In the genomic region with DNA sequence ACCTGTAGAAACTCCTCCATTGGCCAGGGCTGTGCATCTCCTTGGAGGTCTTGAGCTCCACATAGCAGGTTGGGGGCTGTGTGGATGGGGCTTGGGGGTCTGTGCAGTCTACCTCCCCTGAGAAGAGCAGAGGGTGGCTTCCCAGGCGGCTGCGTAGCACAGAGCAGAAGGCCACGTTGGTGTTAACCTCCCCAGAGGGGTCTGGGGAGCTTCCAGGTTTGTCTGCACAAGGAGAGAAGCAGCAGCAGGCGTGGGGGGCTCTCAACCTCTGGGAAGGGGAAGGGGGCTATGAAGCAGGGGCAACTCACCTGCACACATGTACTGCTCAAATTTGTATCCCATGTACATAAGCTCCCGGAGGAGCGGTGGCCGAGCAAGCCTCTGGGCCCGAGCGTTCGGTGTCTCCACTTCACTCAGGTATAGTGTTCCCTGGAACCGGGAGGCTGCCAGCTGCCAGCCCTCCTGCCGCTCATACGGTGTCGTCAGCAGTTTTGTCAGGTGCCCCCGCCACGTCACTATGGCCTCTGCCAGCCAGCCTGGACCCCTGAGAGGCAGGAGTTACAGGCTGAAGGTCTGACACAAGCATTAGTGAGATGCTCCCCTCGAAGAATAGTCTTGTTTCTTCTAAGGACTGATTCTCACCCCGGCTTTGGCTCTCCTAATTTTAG, we compare ENCODE assay signal across 8 cellular contexts. TPM values are rescaled to one million over a fixed set of nuclear protein-coding genes. Genes with fewer than 3 reads are reported as not detected.
DNase-seq lines count a peak whose midpoint lies in the region; ATAC-seq and TF ChIP-seq lines count a peak whose summit lies in the region.

No MANE protein-coding gene starts in this region.

- H3K27me3 ChIP-seq in HAP-1 (ENCODE audit: low read depth) (no peaks in the 10 kb centered on the region), WERI-Rb-1 (ENCODE audit: insufficient read depth, low read depth, severe bottlenecking) (no peaks in the 10 kb centered on the region), right atrium auricular region (no peaks in the 10 kb centered on the region), stomach smooth muscle (ENCODE audit: control insufficient read depth in 1 of 2, insufficient read depth in 2 of 2, low read length in 2 of 2) (no peaks in the 10 kb centered on the region)

- peaks cover 48% of the 10 kb centered on the region for H3K36me3 ChIP-seq in HAP-1 (replicated peaks)
- peaks cover 61% of the 10 kb centered on the region for H3K36me3 ChIP-seq in WERI-Rb-1
- H3K36me3 ChIP-seq in right atrium auricular region, result peaks cover 48% of the 10 kb centered on the region
- peaks cover 25 to 34% of the 10 kb centered on the region in 2 donors for H3K36me3 ChIP-seq in stomach smooth muscle (ENCODE audit: control insufficient read depth in 2 of 2, insufficient read depth in 2 of 2, low read length in 2 of 2)

- H3K9ac ChIP-seq in stomach smooth muscle (ENCODE audit: low read length in 2 of 2), result peak overlapping the region; percentile 74 to 99

- ATAC-seq in HG02885 (IDR thresholded peaks at IDR 0.05; ENCODE audit: poor library complexity, unreplicated experiment) (no peak), GM21367 (IDR thresholded peaks at IDR 0.05; ENCODE audit: unreplicated experiment) (no peak), GM21528 (IDR thresholded peaks at IDR 0.05; ENCODE audit: low FRiP score, unreplicated experiment) (no peak)

- no peak for DNase-seq in HAP-1 (ENCODE audit: low spot score in 2 of 2)
- no peak for DNase-seq in WERI-Rb-1
- no peak for DNase-seq in right atrium auricular region (ENCODE audit: low spot score)

- H3K27ac ChIP-seq in 22Rv1, result peak overlapping the region; percentile 94
- peak overlapping the region; percentile 98 for H3K27ac ChIP-seq in WERI-Rb-1
- peak overlapping the region; percentile 96 to 98 for H3K27ac ChIP-seq in right atrium auricular region
- peak overlapping the region; percentile 98 for H3K27ac ChIP-seq in stomach smooth muscle (ENCODE audit: low read length)

- H3K4me1 ChIP-seq in HAP-1 (peaks cover 12% of the 10 kb centered on the region), right atrium auricular region (peaks cover 0 to 34% of the 10 kb centered on the region in 2 donors), stomach smooth muscle (ENCODE audit: control insufficient read depth, insufficient read depth, low read length) (peaks cover 42% of the 10 kb centered on the region)

- in situ Hi-C loops in HAP-1 (cut with MboI; ENCODE audit: low sequenced_read_pairs), result no loop called here

- H3K4me3 ChIP-seq in HAP-1 (peak overlapping the region; percentile 89), WERI-Rb-1 (ENCODE audit: low read depth, low read length) (peak overlapping the region; percentile 65), right atrium auricular region (peak overlapping the region; percentile 80 to 82), stomach smooth muscle (ENCODE audit: low read length in 2 of 2) (peak overlapping the region; percentile 75 to 97)

- no peak for TF ChIP-seq CTCF in 22Rv1 (IDR thresholded peaks at IDR 0.05)
- no peak for TF ChIP-seq CTCF in WERI-Rb-1 (IDR thresholded peaks at IDR 0.05; ENCODE audit: low read depth, low read length)
- no peak for TF ChIP-seq CTCF in right atrium auricular region (IDR thresholded peaks at IDR 0.05)

- H3K9me3 ChIP-seq in HAP-1 (no peaks in the 10 kb centered on the region), WERI-Rb-1 (ENCODE audit: severe bottlenecking) (no peaks in the 10 kb centered on the region), right atrium auricular region (no peaks in the 10 kb centered on the region), stomach smooth muscle (ENCODE audit: control insufficient read depth in 2 of 2, low read length in 2 of 2) (no peaks in the 10 kb centered on the region)

RNA-seq across cellular contexts. Expression of gene DXO, which starts 1.2 kb away (rescaled TPM):
- total RNA-seq in right atrium auricular region, result 10 to 100 TPM; 12.1 to 14.1 TPM

RNA-seq across cellular contexts. Expression of gene C4A, which starts 11.1 kb away (rescaled TPM):
- total RNA-seq in right atrium auricular region, result 100 to 1,000 TPM; 152 to 175 TPM

RNA-seq across cellular contexts. Expression of gene SKIC2, which starts 11.8 kb away (rescaled TPM):
- 10 to 100 TPM; 18.7 to 31.6 TPM for total RNA-seq in right atrium auricular region

RNA-seq across cellular contexts. Expression of gene NELFE, which starts 12.0 kb away (rescaled TPM):
- 10 to 100 TPM; 40.0 to 81.7 TPM for total RNA-seq in right atrium auricular region

RNA-seq across cellular contexts. Expression of gene CFB, which starts 24.8 kb away (rescaled TPM):
- 100 to 1,000 TPM in 1 of 2 donors, 10 to 100 TPM in 1; 65.5 to 126 TPM for total RNA-seq in right atrium auricular region
